ENCODE assay signal across 8 cellular contexts in genomic region chr13:31846182-31846938, GRCh38.
DNase-seq lines count a peak whose midpoint lies in the region; ATAC-seq and TF ChIP-seq lines count a peak whose summit lies in the region.

No MANE protein-coding gene starts in this region.

- H3K36me3 Mint-ChIP-seq in dendritic cell treated with granulocyte-macrophage colony-stimulating factor and Interleukin-4, amounts not matched to agents 40 ng/mL and 50 ng/mL, for 4 days (ENCODE audit: low read depth), result no peaks in the 10 kb centered on the region

- peak overlapping the region; percentile 69 for H3K4me3 ChIP-seq in AG10803 (ENCODE audit: low read length)
- H3K4me3 ChIP-seq in left lung, result peak overlapping the region; percentile 61 to 71

- peak overlapping the region in 1 of 2 donors; percentile 83 for H3K27ac ChIP-seq in left lung

- no peaks in the 10 kb centered on the region for H3K9me3 Mint-ChIP-seq in dendritic cell treated with granulocyte-macrophage colony-stimulating factor and Interleukin-4, amounts not matched to agents 40 ng/mL and 50 ng/mL, for 4 days

- H3K27ac Mint-ChIP-seq in dendritic cell treated with granulocyte-macrophage colony-stimulating factor and Interleukin-4, amounts not matched to agents 40 ng/mL and 50 ng/mL, for 4 days, result peak overlapping the region; percentile 78

- H3K27me3 Mint-ChIP-seq in dendritic cell treated with granulocyte-macrophage colony-stimulating factor and Interleukin-4, amounts not matched to agents 40 ng/mL and 50 ng/mL, for 4 days, result peaks cover 7% of the 10 kb centered on the region

- H3K4me3 Mint-ChIP-seq in dendritic cell treated with granulocyte-macrophage colony-stimulating factor and Interleukin-4, amounts not matched to agents 40 ng/mL and 50 ng/mL, for 4 days, result peak overlapping the region; percentile 85

- H3K36me3 ChIP-seq in left lung, result no peaks in the 10 kb centered on the region

- DNase-seq in AG10803 (ENCODE audit: low read depth) (peak; percentile 83), NCI-H446 treated with DMSO at 0.1 percent for 48 hours (lab: John Stamatoyannopoulos, UW) (peak; percentile 67), left lung (peak; percentile 91 to 97)
- peak; percentile 43 to 58 for DNase-seq in activated CD4-positive, alpha-beta T cell treated with anti-CD3 and anti-CD28 coated beads for 4 hours
- DNase-seq in stimulated activated CD4-positive, alpha-beta T cell treated with anti-CD3 and anti-CD28 coated beads, Interleukin-1b, Interleukin-23, amount 100 ng/mL, for 48 hours, result peak; percentile 45

- H3K4me1 ChIP-seq in left lung, result peaks cover 0 to 15% of the 10 kb centered on the region in 2 donors

- H3K27me3 ChIP-seq in left lung, result peaks cover 0 to 18% of the 10 kb centered on the region in 2 donors

- no peaks in the 10 kb centered on the region for H3K9me3 ChIP-seq in left lung

- intact Hi-C loops in dendritic cell treated with granulocyte-macrophage colony-stimulating factor and Interleukin-4, amounts not matched to agents 40 ng/mL and 50 ng/mL, for 4 days (cut with micrococcal nuclease), result loop anchor here (2.0 kb wide), 1 partner anchor 62 kb away; no protein-coding TSS in a partner anchor
- intact Hi-C loops in left lung (cut with DNase I), result no loop called here

- TF ChIP-seq CTCF in AG10803 (conservative IDR thresholded peaks at IDR 0.05; ENCODE audit: low read length) (no peak), left lung (IDR thresholded peaks at IDR 0.05) (no peak)

- peaks cover 28% of the 10 kb centered on the region for H3K4me1 Mint-ChIP-seq in dendritic cell treated with granulocyte-macrophage colony-stimulating factor and Interleukin-4, amounts not matched to agents 40 ng/mL and 50 ng/mL, for 4 days (ENCODE audit: low read depth)

- ATAC-seq in GM19035 (IDR thresholded peaks at IDR 0.05; ENCODE audit: unreplicated experiment) (peak; percentile 98), HG03280 (IDR thresholded peaks at IDR 0.05; ENCODE audit: unreplicated experiment) (peak; percentile 96), left lung (peak; percentile 99)
